8 cellular contexts compared by ENCODE assay signal in the genomic region with DNA sequence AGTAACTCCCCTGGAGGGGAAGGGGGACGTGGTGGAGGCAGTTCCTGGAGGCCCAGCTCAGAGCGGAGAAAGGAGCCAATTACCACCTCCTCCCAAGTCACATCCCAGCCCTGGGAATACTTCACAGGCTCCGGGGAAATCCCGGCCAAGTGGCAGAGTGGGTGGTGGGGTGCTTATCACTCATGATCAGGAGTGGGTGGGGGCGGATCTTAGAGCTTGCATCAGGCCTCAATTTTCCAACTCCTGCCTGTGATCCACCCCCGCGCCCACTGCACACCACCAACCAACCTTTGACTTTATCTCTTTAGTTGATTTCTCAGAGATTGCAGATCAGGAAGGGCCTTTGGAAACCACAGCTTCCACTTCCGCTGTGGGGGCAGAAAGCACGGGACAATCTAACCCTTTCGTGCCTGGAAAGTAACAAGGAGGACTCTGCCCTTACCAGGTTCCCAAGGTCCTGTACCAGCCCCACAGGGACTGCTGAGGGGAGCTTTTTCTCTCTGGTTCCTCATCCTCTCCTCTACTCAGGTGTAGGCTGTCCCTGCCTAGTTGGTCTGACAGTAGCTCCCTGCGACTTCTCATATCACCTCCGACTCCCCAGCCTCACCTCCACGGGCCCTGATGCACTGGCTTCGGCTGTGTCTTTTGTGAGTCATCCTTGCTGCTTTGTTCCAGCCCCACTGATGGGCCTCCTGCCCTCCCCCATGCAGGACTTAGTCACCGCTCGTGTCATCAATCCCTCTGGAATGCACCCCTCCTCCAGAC. TPM values are rescaled to one million over a fixed set of nuclear protein-coding genes. Genes with fewer than 3 reads are reported as not detected.
DNase-seq lines count a peak whose midpoint lies in the region; ATAC-seq, FAIRE-seq and TF ChIP-seq lines count a peak whose summit lies in the region.

No MANE protein-coding gene starts in this region.

- H3K4me1 ChIP-seq in testis: peaks cover 3% of the 10 kb centered on the region

- H3K4me3 ChIP-seq in testis: no peak overlapping the region

- no peaks in the 10 kb centered on the region for H3K27me3 Mint-ChIP-seq in progenitor cell of endocrine pancreas

- intact Hi-C loops in testis (cut with DNase I; ENCODE audit: low total_unique reads): no loop called here

- FAIRE-seq in RCC 7860 (lab: Jason Lieb, UNC) (peak; percentile 58), urothelium cell line (lab: Jason Lieb, UNC) (no peak)

- no peaks in the 10 kb centered on the region for H3K36me3 Mint-ChIP-seq in progenitor cell of endocrine pancreas (ENCODE audit: insufficient read depth)

- no peaks in the 10 kb centered on the region for H3K9me3 ChIP-seq in testis

- H3K36me3 ChIP-seq in testis (ENCODE audit: low read depth, missing control alignments): no peaks in the 10 kb centered on the region

- peaks cover 31% of the 10 kb centered on the region for H3K4me1 Mint-ChIP-seq in progenitor cell of endocrine pancreas (ENCODE audit: low read depth)

- no peaks in the 10 kb centered on the region for H3K9me3 Mint-ChIP-seq in progenitor cell of endocrine pancreas (ENCODE audit: low read depth)

- peak; percentile 99 for DNase-seq in ELR (ENCODE audit: low read depth)
- DNase-seq in RCC 7860 (ENCODE audit: low spot score): peak; percentile 94
- DNase-seq in activated effector memory CD4-positive, alpha-beta T cell treated with Interleukin-2 at 50 U/mL for 16 hours: peak; percentile 60
- DNase-seq in foreskin melanocyte: peak; percentile 63
- no peak for DNase-seq in progenitor cell of endocrine pancreas (ENCODE audit: low spot score, unreplicated experiment)
- DNase-seq in urothelium cell line (ENCODE audit: low spot score): peak; percentile 94
- DNase-seq in testis: no peak

- peak overlapping the region; percentile 93 for H3K27ac Mint-ChIP-seq in progenitor cell of endocrine pancreas

- TF ChIP-seq POLR2A in testis (IDR thresholded peaks at IDR 0.05): no peak

- no peak overlapping the region for H3K27ac ChIP-seq in testis

- ATAC-seq in HG03159 (IDR thresholded peaks at IDR 0.05; ENCODE audit: unreplicated experiment): no peak

- 42 to 52% methylated on average over 11 to 16 of the region's 16 CpGs for WGBS in testis, 2 donors

- TF ChIP-seq CTCF in progenitor cell of endocrine pancreas (IDR thresholded peaks at IDR 0.05; ENCODE audit: unreplicated experiment) (no peak), testis (IDR thresholded peaks at IDR 0.05) (no peak)

- no peak overlapping the region for H3K4me3 Mint-ChIP-seq in progenitor cell of endocrine pancreas (ENCODE audit: low read depth)

- H3K27me3 ChIP-seq in testis: no peaks in the 10 kb centered on the region

RNA-seq across cellular contexts. Expression of gene IER3, which starts 24.9 kb away (rescaled TPM):
- total RNA-seq in progenitor cell of endocrine pancreas (22.1 and 23.2 TPM in 2 replicates), testis (1 to 10 TPM; 1.4 to 7.7 TPM)
- polyA plus RNA-seq in testis (ENCODE audit: insufficient read depth, low read depth, low replicate concordance): 11.1 TPM

RNA-seq across cellular contexts. Expression of gene FLOT1, which starts 26.8 kb away (rescaled TPM):
- total RNA-seq in progenitor cell of endocrine pancreas (111 and 115 TPM in 2 replicates), testis (10 to 100 TPM; 84.1 to 88.1 TPM)
- polyA plus RNA-seq in testis (ENCODE audit: insufficient read depth, low read depth, low replicate concordance): 169 TPM

RNA-seq across cellular contexts. Expression of gene TUBB, which starts 49.1 kb away (rescaled TPM):
- total RNA-seq in progenitor cell of endocrine pancreas (1,227 and 1,272 TPM in 2 replicates), testis (100 to 1,000 TPM; 173 to 252 TPM)
- 309 TPM for polyA plus RNA-seq in testis (ENCODE audit: insufficient read depth, low read depth, low replicate concordance)

RNA-seq across cellular contexts. Expression of gene MDC1, which starts 52.2 kb away (rescaled TPM):
- total RNA-seq in progenitor cell of endocrine pancreas (58.5 and 67.6 TPM in 2 replicates), testis (10 to 100 TPM; 56.6 to 79.3 TPM)
- 155 TPM for polyA plus RNA-seq in testis (ENCODE audit: insufficient read depth, low read depth, low replicate concordance)

Comparison
In these comparisons a context has a peak if more than half of its experiments do, and no peak if none do; other contexts are left out.
1. DNase-seq: peak in ELR (single experiment), RCC 7860 (single experiment), activated effector memory CD4-positive, alpha-beta T cell treated with Interleukin-2 at 50 U/mL for 16 hours (single experiment), foreskin melanocyte (single experiment) and urothelium cell line (single experiment); none in progenitor cell of endocrine pancreas (single experiment) and testis (single experiment).